Comparison of ENCODE assay signal across 16 cellular contexts in the genomic region with DNA sequence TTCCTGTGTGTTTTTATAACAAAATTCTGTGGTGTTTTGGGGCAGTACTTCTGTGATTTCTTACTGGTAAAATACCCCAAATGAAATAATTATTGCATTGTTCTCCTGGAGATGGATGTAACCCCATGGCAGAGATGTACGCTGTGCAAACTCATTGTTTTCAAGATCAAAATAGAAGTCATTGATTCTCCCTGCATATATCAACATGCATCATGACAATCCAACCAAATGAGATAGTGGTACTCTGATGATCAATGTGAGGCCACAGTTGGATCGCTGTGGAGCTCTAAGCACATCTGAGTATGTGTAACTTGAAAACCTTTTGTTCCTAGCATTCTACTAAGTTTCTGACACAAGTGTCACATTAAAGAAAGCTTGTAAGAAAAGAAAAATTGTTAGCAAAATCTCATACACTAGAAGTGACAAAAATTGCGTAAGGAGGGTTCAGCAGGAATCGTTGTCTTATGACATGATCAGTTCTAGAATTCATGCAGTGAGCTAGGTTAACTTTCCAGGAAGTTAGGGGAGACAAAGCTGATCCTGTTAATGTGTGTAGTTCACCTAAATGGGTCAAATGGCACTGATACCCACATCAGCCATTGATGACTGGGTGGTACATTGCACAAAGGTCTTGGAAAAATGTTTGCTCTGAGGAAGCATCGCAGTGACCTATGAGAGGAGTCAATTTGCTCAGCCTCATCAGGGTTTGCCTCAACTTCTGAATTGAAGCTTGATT.
"Had no signal": no experiment of that assay in that cellular context is flagged by ENCODE, and none has a peak within 500 bp of the region (broad histone marks: within the 10 kb centered on the region; RNA-seq: fewer than 3 reads in every experiment).

No MANE protein-coding gene starts in this region.

- H3K36me3 ChIP-seq: colonic mucosa, SJSA1, tibial artery had no signal

- ATAC-seq: activated CD4-positive, alpha-beta T cell treated with anti-CD3 and anti-CD28 coated beads for 36 hours; activated CD8-positive, alpha-beta memory T cell treated with anti-CD3 and anti-CD28 coated beads, Interleukin-2, amount 10 ng/mL, durations not matched to agents 7 days and 5 days; activated T-helper 17 cell treated with anti-CD3 and anti-CD28 coated beads, Interleukin-2, amount 50 U/mL, for 72 hours; body of pancreas; foreskin keratinocyte; sciatic nerve; stimulated activated naive B cell treated with anti-CD40 and anti-IgM and Interleukin-4, amounts not matched to agents 10 μg/mL and 1 μg/mL and 100 μg/mL, for 72 hours had no signal

- H3K27ac ChIP-seq: body of pancreas, colonic mucosa, foreskin keratinocyte, SJSA1, tibial artery had no signal

- H3K27me3 ChIP-seq: body of pancreas, colonic mucosa, foreskin keratinocyte, SJSA1, tibial artery had no signal

- DNase-seq: activated CD4-positive, alpha-beta memory T cell treated with anti-CD3 and anti-CD28 coated beads, Interleukin-2, amount 10 ng/mL, durations not matched to agents 7 days and 5 days; activated CD4-positive, alpha-beta T cell treated with anti-CD3 and anti-CD28 coated beads for 36 hours; activated CD8-positive, alpha-beta memory T cell treated with anti-CD3 and anti-CD28 coated beads, Interleukin-2, amount 10 ng/mL, durations not matched to agents 7 days and 5 days; activated naive CD4-positive, alpha-beta T cell treated with Interleukin-2 at 50 U/mL for 16 hours; activated naive CD8-positive, alpha-beta T cell treated with anti-CD3 and anti-CD28 coated beads, Interleukin-2, amount 10 ng/mL, durations not matched to agents 7 days and 5 days; body of pancreas; colonic mucosa; foreskin keratinocyte; occipital lobe; stimulated activated naive B cell treated with anti-CD40 and anti-IgM and Interleukin-4, amounts not matched to agents 10 μg/mL and 1 μg/mL and 100 μg/mL, for 72 hours; SW 1271; tibial artery had no signal

- H3K9me3 ChIP-seq: body of pancreas, colonic mucosa, tibial artery had no signal

- H3K4me3 ChIP-seq: body of pancreas, colonic mucosa, SJSA1, smooth muscle cell, tibial artery had no signal

- H3K4me1 ChIP-seq: body of pancreas, colonic mucosa, foreskin keratinocyte, SJSA1 had no signal
